Comparison of ENCODE assay signal across 15 cellular contexts in the genomic region with DNA sequence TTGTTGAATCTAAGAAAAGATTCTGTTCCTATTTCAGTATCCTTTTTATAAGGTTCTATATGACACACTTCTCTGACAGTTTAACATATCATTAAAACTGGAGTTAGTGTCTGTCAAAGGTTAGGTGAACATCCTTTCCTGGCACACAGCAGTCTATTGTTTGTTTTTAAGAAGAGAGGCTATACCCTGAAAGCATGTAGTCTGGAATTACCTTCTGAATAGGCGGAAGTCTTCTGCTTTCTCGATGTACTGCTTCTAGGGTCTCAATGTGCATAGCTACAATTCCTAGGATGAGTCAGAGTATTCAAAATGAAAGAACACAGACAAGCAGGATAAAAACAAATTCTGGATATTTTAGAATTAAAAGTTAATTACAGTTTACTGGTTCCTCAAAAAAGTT.
"Had no signal": no experiment of that assay in that cellular context is flagged by ENCODE, and none has a peak within 500 bp of the region (broad histone marks: within the 10 kb centered on the region; RNA-seq: fewer than 3 reads in every experiment).

No MANE protein-coding gene starts in this region.

- H3K4me3 Mint-ChIP-seq: activated CD4-positive, alpha-beta T cell treated with anti-CD3 and anti-CD28 coated beads, Interleukin-2, amount 10 ng/mL, durations not matched to agents 24 days and 14 days; activated naive CD4-positive, alpha-beta T cell treated with anti-CD3 and anti-CD28 coated beads for 36 hours; brain; T-helper 1 cell treated with Interleukin-12 subunit alpha and Interleukin-12 subunit beta and Interleukin-4 antibody, amounts not matched to agents 30 μg/mL and 1 μg/mL, for 36 hours; WTC11 had no signal

- H3K27me3 Mint-ChIP-seq: activated CD4-positive, alpha-beta T cell treated with anti-CD3 and anti-CD28 coated beads, Interleukin-2, amount 10 ng/mL, durations not matched to agents 24 days and 14 days; brain had no signal

- H3K4me1 Mint-ChIP-seq: brain had no signal

- DNase-seq: activated CD4-positive, alpha-beta T cell treated with anti-CD3 and anti-CD28 coated beads, Interleukin-2, amount 10 ng/mL, durations not matched to agents 24 days and 14 days; activated CD8-positive, alpha-beta memory T cell treated with anti-CD3 and anti-CD28 coated beads for 24 hours; activated naive CD4-positive, alpha-beta T cell treated with anti-CD3 and anti-CD28 coated beads for 36 hours; dorsolateral prefrontal cortex; esophagus squamous epithelium; foreskin keratinocyte; head of caudate nucleus; mesendoderm; ovary; retina had no signal

- H3K27me3 ChIP-seq: dorsolateral prefrontal cortex, esophagus squamous epithelium, foreskin keratinocyte, ovary had no signal

- H3K36me3 ChIP-seq: ovary had no signal

- H3K27ac ChIP-seq: dorsolateral prefrontal cortex, esophagus squamous epithelium, foreskin keratinocyte, ovary had no signal

- H3K4me1 ChIP-seq: esophagus squamous epithelium had no signal

- H3K9me3 Mint-ChIP-seq: activated CD4-positive, alpha-beta T cell treated with anti-CD3 and anti-CD28 coated beads, Interleukin-2, amount 10 ng/mL, durations not matched to agents 24 days and 14 days; activated naive CD4-positive, alpha-beta T cell treated with anti-CD3 and anti-CD28 coated beads for 36 hours; brain; T-helper 1 cell treated with Interleukin-12 subunit alpha and Interleukin-12 subunit beta and Interleukin-4 antibody, amounts not matched to agents 30 μg/mL and 1 μg/mL, for 36 hours; WTC11 had no signal

- H3K4me3 ChIP-seq: dorsolateral prefrontal cortex, esophagus squamous epithelium, ovary, skin epidermis had no signal

- ATAC-seq: foreskin keratinocyte, left lobe of liver, WTC11 had no signal

- H3K27ac Mint-ChIP-seq: activated CD4-positive, alpha-beta T cell treated with anti-CD3 and anti-CD28 coated beads, Interleukin-2, amount 10 ng/mL, durations not matched to agents 24 days and 14 days; activated naive CD4-positive, alpha-beta T cell treated with anti-CD3 and anti-CD28 coated beads for 36 hours; brain; T-helper 1 cell treated with Interleukin-12 subunit alpha and Interleukin-12 subunit beta and Interleukin-4 antibody, amounts not matched to agents 30 μg/mL and 1 μg/mL, for 36 hours; WTC11 had no signal

- H3K9me3 ChIP-seq: esophagus squamous epithelium, ovary had no signal
